Comparison of ENCODE assay signal across 8 cellular contexts in genomic region chr2:152175012-152175367, GRCh38. TPM values are rescaled to one million over a fixed set of nuclear protein-coding genes. Genes with fewer than 3 reads are reported as not detected.
DNase-seq lines count a peak whose midpoint lies in the region; ATAC-seq and TF ChIP-seq lines count a peak whose summit lies in the region.

No MANE protein-coding gene starts in this region.

- H3K9me3 ChIP-seq in Peyer's patch (no peaks in the 10 kb centered on the region), parathyroid adenoma (ENCODE audit: control insufficient read depth, low read length) (no peaks in the 10 kb centered on the region)

- peak overlapping the region; percentile 70 for H3K9ac ChIP-seq in parathyroid adenoma

- DNase-seq in NOMO-1 (lab: John Stamatoyannopoulos, UW; ENCODE audit: unreplicated experiment in 2 of 2) (peak; percentile 40 to 44), NOMO-1 treated with dmso at 0.1 percent for 144 hours (lab: John Stamatoyannopoulos, UW; ENCODE audit: unreplicated experiment) (no peak), Peyer's patch (no peak), epithelial cell of prostate (ENCODE audit: low read depth, low spot score) (no peak), AG08395 (ENCODE audit: low spot score) (no peak), EL (no peak)

- TF ChIP-seq CTCF in Peyer's patch (IDR thresholded peaks at IDR 0.05): no peak
- TF ChIP-seq CTCF in parathyroid adenoma (IDR thresholded peaks at IDR 0.05): no peak

- H3K27me3 ChIP-seq in Peyer's patch (no peaks in the 10 kb centered on the region), parathyroid adenoma (ENCODE audit: control insufficient read depth, insufficient read depth, low read length) (no peaks in the 10 kb centered on the region)

- ATAC-seq in HG02763 (IDR thresholded peaks at IDR 0.05; ENCODE audit: unreplicated experiment): peak; percentile 24

- peaks cover 27% of the 10 kb centered on the region for H3K79me2 ChIP-seq in parathyroid adenoma

- H3K4me3 ChIP-seq in Peyer's patch: peak overlapping the region; percentile 73 to 96 (median 94)
- H3K4me3 ChIP-seq in parathyroid adenoma (ENCODE audit: low read depth, low read length): peak overlapping the region; percentile 92

- no peak for TF ChIP-seq POLR2A in Peyer's patch (IDR thresholded peaks at IDR 0.05)

- H3K27ac ChIP-seq in Peyer's patch (peak overlapping the region; percentile 92 to 98 (median 96)), epithelial cell of prostate (peak overlapping the region; percentile 93), parathyroid adenoma (peak overlapping the region; percentile 99)

- peak overlapping the region; percentile 78 for H3K4me2 ChIP-seq in parathyroid adenoma (ENCODE audit: low read length)

- peaks cover 0 to 27% (median 5%) of the 10 kb centered on the region in 4 donors for H3K4me1 ChIP-seq in Peyer's patch
- H3K4me1 ChIP-seq in parathyroid adenoma: peaks cover 5% of the 10 kb centered on the region

- peak overlapping the region; percentile 92 for H2AFZ ChIP-seq in parathyroid adenoma

- H3K36me3 ChIP-seq in Peyer's patch (no peaks in the 10 kb centered on the region), parathyroid adenoma (ENCODE audit: control insufficient read depth, insufficient read depth, low read length) (no peaks in the 10 kb centered on the region)

RNA-seq across cellular contexts. Expression of gene STAM2, which starts 0.6 kb away (rescaled TPM):
- 10 to 100 TPM; 29.7 to 46.2 (median 36.8) TPM for total RNA-seq in Peyer's patch

Comparison
In these comparisons a context has a peak if more than half of its experiments do, and no peak if none do; other contexts are left out.
1. DNase-seq: peak in NOMO-1 (2 of 2); none in NOMO-1 treated with dmso at 0.1 percent for 144 hours (single experiment), Peyer's patch (0 of 3), epithelial cell of prostate (single experiment), AG08395 (single experiment) and EL (single experiment).
2. Peak in every context shown above with its lines, with median percentiles within 50 percentile points of each other: H3K27ac ChIP-seq.